8 cellular contexts compared by ENCODE assay signal in genomic region chr6:16635810-16636602, GRCh38.
DNase-seq lines count a peak whose midpoint lies in the region; ATAC-seq and TF ChIP-seq lines count a peak whose summit lies in the region.

No MANE protein-coding gene starts in this region.

- H3K4me3 ChIP-seq in AG09309 (ENCODE audit: control insufficient read depth, low read depth, low read length) = no peak overlapping the region

- DNase-seq in AG09309 (ENCODE audit: low read depth) = peak; percentile 21
- DNase-seq in MV-4-11 (lab: John Stamatoyannopoulos, UW) = peak; percentile 97
- DNase-seq in effector memory CD8-positive, alpha-beta T cell = no peak
- DNase-seq in stimulated activated naive CD8-positive, alpha-beta T cell treated with anti-CD3 and anti-CD28 coated beads, Interleukin-15, amount 100 ng/mL, for 72 hours = peak in 1 of 2 donors; percentile 21
- no peak for DNase-seq in mucosa of gallbladder (ENCODE audit: low spot score)

- no peak for TF ChIP-seq CTCF in AG09309 (IDR thresholded peaks at IDR 0.05; ENCODE audit: control insufficient read depth, insufficient read depth, low read depth, low read length, missing control alignments)

- peak overlapping the region; percentile 11 to 71 for H3K27ac Mint-ChIP-seq in effector memory CD8-positive, alpha-beta T cell
- H3K27ac Mint-ChIP-seq in stimulated activated naive CD8-positive, alpha-beta T cell treated with anti-CD3 and anti-CD28 coated beads, Interleukin-15, amount 100 ng/mL, for 72 hours = peak overlapping the region in 1 of 2 donors; percentile 19

- peaks cover 11% of the 10 kb centered on the region for H3K36me3 Mint-ChIP-seq in effector memory CD8-positive, alpha-beta T cell (ENCODE audit: insufficient read depth)

- no peaks in the 10 kb centered on the region for H3K27me3 Mint-ChIP-seq in effector memory CD8-positive, alpha-beta T cell
- H3K27me3 Mint-ChIP-seq in stimulated activated naive CD8-positive, alpha-beta T cell treated with anti-CD3 and anti-CD28 coated beads, Interleukin-15, amount 100 ng/mL, for 72 hours = no peaks in the 10 kb centered on the region

- H3K9me3 Mint-ChIP-seq in effector memory CD8-positive, alpha-beta T cell = no peaks in the 10 kb centered on the region
- H3K9me3 Mint-ChIP-seq in stimulated activated naive CD8-positive, alpha-beta T cell treated with anti-CD3 and anti-CD28 coated beads, Interleukin-15, amount 100 ng/mL, for 72 hours = no peaks in the 10 kb centered on the region

- H3K4me3 Mint-ChIP-seq in effector memory CD8-positive, alpha-beta T cell = no peak overlapping the region
- H3K4me3 Mint-ChIP-seq in stimulated activated naive CD8-positive, alpha-beta T cell treated with anti-CD3 and anti-CD28 coated beads, Interleukin-15, amount 100 ng/mL, for 72 hours = no peak overlapping the region

- peaks cover 36 to 47% of the 10 kb centered on the region in 2 donors for H3K4me1 Mint-ChIP-seq in effector memory CD8-positive, alpha-beta T cell (ENCODE audit: low read depth in 2 of 2)
- peaks cover 40% of the 10 kb centered on the region for H3K4me1 Mint-ChIP-seq in stimulated activated naive CD8-positive, alpha-beta T cell treated with anti-CD3 and anti-CD28 coated beads, Interleukin-15, amount 100 ng/mL, for 72 hours

- ATAC-seq in GM21447 (IDR thresholded peaks at IDR 0.05; ENCODE audit: unreplicated experiment) (peak; percentile 64), GM18873 (IDR thresholded peaks at IDR 0.05; ENCODE audit: low FRiP score, unreplicated experiment) (no peak), GM19467 (IDR thresholded peaks at IDR 0.05; ENCODE audit: unreplicated experiment) (no peak)
- no peak for ATAC-seq in effector memory CD8-positive, alpha-beta T cell (replicated peaks)
- peak; percentile 84 for ATAC-seq in stimulated activated naive CD8-positive, alpha-beta T cell treated with anti-CD3 and anti-CD28 coated beads, Interleukin-15, amount 100 ng/mL, for 72 hours

Comparison
In these comparisons a context has a peak if more than half of its experiments do, and no peak if none do; other contexts are left out.
1. DNase-seq: peak in AG09309 (single experiment) and MV-4-11 (single experiment); none in effector memory CD8-positive, alpha-beta T cell (0 of 3) and mucosa of gallbladder (single experiment).
2. ATAC-seq: peak in GM21447 (single experiment) and stimulated activated naive CD8-positive, alpha-beta T cell treated with anti-CD3 and anti-CD28 coated beads, Interleukin-15, amount 100 ng/mL, for 72 hours (single experiment); none in effector memory CD8-positive, alpha-beta T cell (single experiment), GM18873 (single experiment) and GM19467 (single experiment).